22 cellular contexts compared by ENCODE assay signal in the genomic region with DNA sequence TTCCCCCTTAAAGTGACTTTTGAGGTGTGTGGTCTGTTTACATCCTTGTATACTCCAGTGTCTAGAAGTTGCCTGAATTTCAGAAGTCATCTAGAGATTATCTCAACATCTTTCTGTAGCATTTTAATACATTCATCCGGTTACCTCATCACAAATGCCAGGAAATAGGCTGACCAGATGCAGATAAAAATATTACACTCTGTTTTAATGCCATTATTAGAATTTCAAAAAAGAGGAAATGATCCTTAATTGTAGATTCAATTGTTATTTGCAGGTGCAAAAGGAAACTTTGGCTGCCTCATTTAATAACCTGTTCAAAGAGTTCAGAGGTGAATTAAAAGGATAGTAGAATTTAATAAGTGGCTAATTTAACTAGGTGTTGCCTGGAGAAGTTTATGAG.
DNase-seq lines count a peak whose midpoint lies in the region; ATAC-seq lines count a peak whose summit lies in the region.
"Had no signal": no experiment of that assay in that cellular context is flagged by ENCODE, and none has a peak within 500 bp of the region (broad histone marks: within the 10 kb centered on the region; RNA-seq: fewer than 3 reads in every experiment).

No MANE protein-coding gene starts in this region.

- H3K9me3 ChIP-seq in T-helper 17 cell (ENCODE audit: control insufficient read depth, low read length, poor library complexity, severe bottlenecking), result no peaks in the 10 kb centered on the region
- H3K9me3 ChIP-seq: ascending aorta, colonic mucosa, pancreas had no signal

- H3K4me1 Mint-ChIP-seq in naive B cell (peaks cover 30 to 45% (median 35%) of the 10 kb centered on the region in 3 donors), T-helper 17 cell (no peaks in the 10 kb centered on the region)

- DNase-seq in naive B cell (peak; percentile 4), KG1 (lab: John Stamatoyannopoulos, UW) (no peak), ecto neural progenitor cell (ENCODE audit: low spot score) (no peak), CD1c-positive myeloid dendritic cell (ENCODE audit: extremely low spot score) (no peak), T-helper 17 cell (no peak)
- DNase-seq: activated CD8-positive, alpha-beta T cell treated with anti-CD3 and anti-CD28 coated beads for 36 hours; activated effector memory CD4-positive, alpha-beta T cell treated with anti-CD3 and anti-CD28 coated beads, Interleukin-2, amount 50 U/mL, for 16 hours; CD4-positive, alpha-beta T cell; colonic mucosa; H7; head of caudate nucleus; islet precursor cell; NCI-H1092; NK-92 treated with Interleukin-12 subunit alpha and Interleukin-12 subunit beta, amount 100 ng/mL, for 24 hours; pancreas; SHP77 treated with DMSO at 0.1 percent for 48 hours; T1000 had no signal

- H3K9me3 Mint-ChIP-seq in naive B cell, result peaks cover 0 to 7% (median 1%) of the 10 kb centered on the region in 7 donors
- H3K9me3 Mint-ChIP-seq: activated CD8-positive, alpha-beta T cell treated with anti-CD3 and anti-CD28 coated beads for 36 hours had no signal

- H3K4me3 Mint-ChIP-seq in naive B cell (peak overlapping the region; percentile 11 to 79 (median 68)), T-helper 17 cell (no peak overlapping the region)
- H3K4me3 Mint-ChIP-seq: activated CD8-positive, alpha-beta T cell treated with anti-CD3 and anti-CD28 coated beads for 36 hours; CD4-positive, alpha-beta T cell; stimulated activated memory B cell treated with anti-CD40 and anti-IgM and Interleukin-4, amounts not matched to agents 10 μg/mL and 1 μg/mL and 100 μg/mL, for 72 hours had no signal

- ATAC-seq in GM18868 (IDR thresholded peaks at IDR 0.05; ENCODE audit: unreplicated experiment) (peak; percentile 84), GM21576 (IDR thresholded peaks at IDR 0.05; ENCODE audit: unreplicated experiment) (peak; percentile 89), HG03439 (IDR thresholded peaks at IDR 0.05; ENCODE audit: unreplicated experiment) (peak; percentile 60), naive B cell (ENCODE audit: low read depth in 2 of 2) (peak; percentile 63 to 64), T-helper 17 cell (no peak)
- ATAC-seq: activated CD8-positive, alpha-beta T cell treated with anti-CD3 and anti-CD28 coated beads for 36 hours; pancreas; stimulated activated memory B cell treated with anti-CD40 and anti-IgM and Interleukin-4, amounts not matched to agents 10 μg/mL and 1 μg/mL and 100 μg/mL, for 72 hours had no signal

- H3K27me3 Mint-ChIP-seq in naive B cell (no peaks in the 10 kb centered on the region), T-helper 17 cell (no peaks in the 10 kb centered on the region)
- H3K27me3 Mint-ChIP-seq: activated CD8-positive, alpha-beta T cell treated with anti-CD3 and anti-CD28 coated beads for 36 hours; CD4-positive, alpha-beta T cell; stimulated activated memory B cell treated with anti-CD40 and anti-IgM and Interleukin-4, amounts not matched to agents 10 μg/mL and 1 μg/mL and 100 μg/mL, for 72 hours had no signal

- peaks cover 0 to 12% of the 10 kb centered on the region in 2 donors for H3K36me3 Mint-ChIP-seq in naive B cell
- H3K36me3 Mint-ChIP-seq in T-helper 17 cell (ENCODE audit: low read depth), result no peaks in the 10 kb centered on the region
- H3K36me3 Mint-ChIP-seq: stimulated activated memory B cell treated with anti-CD40 and anti-IgM and Interleukin-4, amounts not matched to agents 10 μg/mL and 1 μg/mL and 100 μg/mL, for 72 hours had no signal

- H3K27ac Mint-ChIP-seq in naive B cell (peak overlapping the region; percentile 21 to 74 (median 68)), T-helper 17 cell (no peak overlapping the region)
- H3K27ac Mint-ChIP-seq: activated CD8-positive, alpha-beta T cell treated with anti-CD3 and anti-CD28 coated beads for 36 hours; CD4-positive, alpha-beta T cell; stimulated activated memory B cell treated with anti-CD40 and anti-IgM and Interleukin-4, amounts not matched to agents 10 μg/mL and 1 μg/mL and 100 μg/mL, for 72 hours had no signal
